8 cellular contexts compared by ENCODE assay signal in genomic region chr17:64492481-64493109, GRCh38. TPM values are rescaled to one million over a fixed set of nuclear protein-coding genes. Genes with fewer than 3 reads are reported as not detected.
DNase-seq lines count a peak whose midpoint lies in the region; ATAC-seq, FAIRE-seq and TF ChIP-seq lines count a peak whose summit lies in the region.

No MANE protein-coding gene starts in this region.

- 77 to 82% (median 79%) methylated on average over 6 of the region's 6 CpGs for WGBS in stomach, 5 donors

- H2AFZ ChIP-seq in endothelial cell of umbilical vein (ENCODE audit: low read depth, low read length), result no peak overlapping the region

- no peak for ATAC-seq in HG03108 (IDR thresholded peaks at IDR 0.05; ENCODE audit: unreplicated experiment)
- no peak for ATAC-seq in GM18511 (IDR thresholded peaks at IDR 0.05; ENCODE audit: unreplicated experiment)

- peaks cover 22% of the 10 kb centered on the region for H3K79me2 ChIP-seq in endothelial cell of umbilical vein (ENCODE audit: control insufficient read depth, insufficient read depth, low read length)

- H3K36me3 ChIP-seq in endothelial cell of umbilical vein (ENCODE audit: control insufficient read depth in 2 of 2, extremely low read depth in 1 of 2, insufficient read depth in 2 of 2, low read length in 2 of 2) (peaks cover 4 to 15% of the 10 kb centered on the region in 2 experiments), stomach (peaks cover 6 to 55% (median 53%) of the 10 kb centered on the region in 4 donors)

- dilution Hi-C loops in endothelial cell of umbilical vein (cut with MboI; ENCODE audit: extremely low pct_ligation_motif_present, low sequenced_read_pairs), result no loop called here

- intact Hi-C loops in endothelial cell of umbilical vein (cut with micrococcal nuclease) (no loop called here), stomach (cut with DNase I; ENCODE audit: low total_unique reads) (no loop called here)

- no peak for TF ChIP-seq EP300 in stomach (IDR thresholded peaks at IDR 0.05)

- H3K4me1 ChIP-seq in endothelial cell of umbilical vein (ENCODE audit: control insufficient read depth, extremely low read depth, insufficient read depth, low read length), result peaks cover 21% of the 10 kb centered on the region
- H3K4me1 ChIP-seq in stomach, result peaks cover 21 to 36% (median 28%) of the 10 kb centered on the region in 4 donors

- CTCF ChIA-PET in endothelial cell of umbilical vein (lab: Charles Lee), result interaction anchor here (0.7 to 6.5 kb wide), 8 partner anchors 8 to 71 kb away, joined by 3 to 345 read pairs (median 3); no protein-coding TSS in a partner anchor

- TF ChIP-seq POLR2A in endothelial cell of umbilical vein (IDR thresholded peaks at IDR 0.05; ENCODE audit: low read depth, low read length), result no peak
- no peak for TF ChIP-seq POLR2A in stomach (IDR thresholded peaks at IDR 0.05)

- H3K4me3 ChIP-seq in endothelial cell of umbilical vein (replicated peaks in 1 of 3; ENCODE audit: insufficient read depth in 1 of 3, low read depth in 1 of 3, low read length in 3 of 3) (no peak overlapping the region), stomach (no peak overlapping the region)

- TF ChIP-seq CTCF in endothelial cell of umbilical vein (IDR thresholded peaks at IDR 0.05; ENCODE audit: extremely low read depth in 1 of 2, insufficient read depth in 1 of 2, low read depth in 1 of 2, low read length in 2 of 2) (peak; percentile 23 to 25), stomach (IDR thresholded peaks at IDR 0.05) (peak in 4 of 7 experiments; percentile 16 to 73 (median 48))

- in situ Hi-C loops in SK-MEL-5 (cut with HindIII; ENCODE audit: low pct_unique_long_range_greater_than_20kb, low sequenced_read_pairs), result no loop called here

- DNase-seq in activated T-cell treated with anti-CD3 and anti-CD28 coated beads for 4 hours, result peak; percentile 36
- DNase-seq in activated T-cell treated with anti-CD3 and anti-CD28 coated beads, Interleukin-2, amount 50 U/mL, for 48 hours, result no peak
- DNase-seq in SK-MEL-5 (ENCODE audit: low read depth, low spot score), result peak; percentile 68
- peak; percentile 51 for DNase-seq in endothelial cell of umbilical vein (ENCODE audit: low read depth, low spot score)
- DNase-seq in stomach, result no peak
- no peak for DNase-seq in NCI-H128 (lab: John Stamatoyannopoulos, UW; ENCODE audit: unreplicated experiment)

- BruUV-seq in endothelial cell of umbilical vein (replicated peaks; lab: Mats Ljungman, UMichigan), result no TSS peak

- no peak for FAIRE-seq in endothelial cell of umbilical vein (lab: Jason Lieb, UNC)

- no peak overlapping the region for H3K9ac ChIP-seq in endothelial cell of umbilical vein (replicated peaks; ENCODE audit: extremely low read depth, insufficient read depth, low read length)

- POLR2A ChIA-PET in endothelial cell of umbilical vein (lab: Charles Lee), result interaction anchor here (0.6 to 1.0 kb wide), 2 partner anchors 13 to 152 kb away, joined by 4 read pairs; no protein-coding TSS in a partner anchor

- H3K9me1 ChIP-seq in endothelial cell of umbilical vein (replicated peaks; ENCODE audit: control insufficient read depth, extremely low read depth, insufficient read depth, low read length), result no peaks in the 10 kb centered on the region

- no peaks in the 10 kb centered on the region for H3K27me3 ChIP-seq in endothelial cell of umbilical vein (ENCODE audit: control insufficient read depth in 2 of 2, insufficient read depth in 2 of 2, low read length in 2 of 2)
- no peaks in the 10 kb centered on the region for H3K27me3 ChIP-seq in stomach

- peak overlapping the region; percentile 9 for H3K4me2 ChIP-seq in endothelial cell of umbilical vein (ENCODE audit: insufficient read depth, low read length)

- H3K9me3 ChIP-seq in endothelial cell of umbilical vein (replicated peaks; ENCODE audit: control insufficient read depth, insufficient read depth, low read length), result no peaks in the 10 kb centered on the region
- H3K9me3 ChIP-seq in stomach, result no peaks in the 10 kb centered on the region

- H3K27ac ChIP-seq in endothelial cell of umbilical vein (ENCODE audit: insufficient read depth, low read depth, low read length) (no peak overlapping the region), stomach (no peak overlapping the region)

- H4K20me1 ChIP-seq in endothelial cell of umbilical vein (replicated peaks; ENCODE audit: control insufficient read depth, extremely low read depth, insufficient read depth, low read length), result no peaks in the 10 kb centered on the region

TF ChIP-seq in endothelial cell of umbilical vein, 7 proteins besides CTCF, POLR2A, EP300 and RAD21:
- TF ChIP-seq JUN (IDR thresholded peaks at IDR 0.05; ENCODE audit: borderline replicate concordance, insufficient read depth, insufficient read length, low read depth) (peak; percentile 30), POLR2AphosphoS5 (IDR thresholded peaks at IDR 0.05; ENCODE audit: insufficient read depth, low read depth, low read length) (no peak)

RNA-seq across cellular contexts. Expression of gene POLG2, which starts 4.3 kb away (rescaled TPM):
- total RNA-seq in SK-MEL-5 (2014; rRNA removed; shearing (Covaris generic)), result 22.8 and 24.1 TPM in 2 replicates
- 16.7 and 25.4 TPM in 2 replicates for polyA plus RNA-seq in SK-MEL-5 (2015; cell fraction: cytosol; rRNA removed)
- 246 and 299 TPM in 2 replicates for polyA plus RNA-seq in SK-MEL-5 (2015; cell fraction: nucleus; rRNA removed)
- 18.6 and 20.3 TPM in 2 replicates for total RNA-seq in endothelial cell of umbilical vein
- 3.9 and 6.5 TPM in 2 replicates for polyA plus RNA-seq in endothelial cell of umbilical vein
- 5.9 and 6.2 TPM in 2 replicates for polyA plus RNA-seq in endothelial cell of umbilical vein (2011; cell fraction: cytosol; rRNA removed)
- 35.3 and 42.4 TPM in 2 replicates for polyA plus RNA-seq in endothelial cell of umbilical vein (2011; cell fraction: nucleus; rRNA removed)
- polyA plus RNA-seq in endothelial cell of umbilical vein (2012), result 12.0 and 14.3 TPM in 2 replicates
- polyA minus RNA-seq in endothelial cell of umbilical vein, result 9.1 and 9.4 TPM in 2 replicates
- polyA minus RNA-seq in endothelial cell of umbilical vein (2011; cell fraction: cytosol; rRNA and poly(A)+ RNA removed), result 5.4 TPM
- polyA minus RNA-seq in endothelial cell of umbilical vein (2011; cell fraction: nucleus; rRNA and poly(A)+ RNA removed), result 20.6 and 24.3 TPM in 2 replicates
- 10 to 100 TPM in 3 of 5 donors, 1 to 10 TPM in 2; 1.3 to 41.4 (median 12.3) TPM for total RNA-seq in stomach
- polyA plus RNA-seq in stomach, result 10 to 100 TPM in 1 of 3 donors, 1 to 10 TPM in 2; 3.7 to 11.8 (median 8.0) TPM

RNA-seq across cellular contexts. Expression of gene DDX5, which starts 13.5 kb away (rescaled TPM):
- 335 and 349 TPM in 2 replicates for total RNA-seq in SK-MEL-5 (2014; rRNA removed; shearing (Covaris generic))
- 1,548 and 1,910 TPM in 2 replicates for polyA plus RNA-seq in SK-MEL-5 (2015; cell fraction: cytosol; rRNA removed)
- polyA plus RNA-seq in SK-MEL-5 (2015; cell fraction: nucleus; rRNA removed), result 8,083 and 8,559 TPM in 2 replicates
- total RNA-seq in endothelial cell of umbilical vein (1,027 and 1,058 TPM in 2 replicates), stomach (1,000 to 10,000 TPM in 1 of 5 donors, 100 to 1,000 TPM in 4; 415 to 1,284 (median 672) TPM)
- polyA plus RNA-seq in endothelial cell of umbilical vein (1,405 and 2,040 TPM in 2 replicates), stomach (100 to 1,000 TPM; 208 to 307 (median 231) TPM)
- polyA plus RNA-seq in endothelial cell of umbilical vein (2011; cell fraction: cytosol; rRNA removed), result 980 and 1,160 TPM in 2 replicates
- 4,876 and 5,495 TPM in 2 replicates for polyA plus RNA-seq in endothelial cell of umbilical vein (2011; cell fraction: nucleus; rRNA removed)
- polyA plus RNA-seq in endothelial cell of umbilical vein (2012), result 690 and 716 TPM in 2 replicates
- polyA minus RNA-seq in endothelial cell of umbilical vein, result 856 and 901 TPM in 2 replicates
- polyA minus RNA-seq in endothelial cell of umbilical vein (2011; cell fraction: cytosol; rRNA and poly(A)+ RNA removed), result 237 TPM
- 1,361 and 2,457 TPM in 2 replicates for polyA minus RNA-seq in endothelial cell of umbilical vein (2011; cell fraction: nucleus; rRNA and poly(A)+ RNA removed)

RNA-seq across cellular contexts. Expression of gene CEP95, which starts 14.2 kb away (rescaled TPM):
- total RNA-seq in SK-MEL-5 (2014; rRNA removed; shearing (Covaris generic)), result 43.2 and 48.8 TPM in 2 replicates
- polyA plus RNA-seq in SK-MEL-5 (2015; cell fraction: cytosol; rRNA removed), result 35.7 and 38.0 TPM in 2 replicates
- polyA plus RNA-seq in SK-MEL-5 (2015; cell fraction: nucleus; rRNA removed), result 326 and 369 TPM in 2 replicates
- total RNA-seq in endothelial cell of umbilical vein, result 35.5 and 42.6 TPM in 2 replicates
- 9.3 and 14.1 TPM in 2 replicates for polyA plus RNA-seq in endothelial cell of umbilical vein
- polyA plus RNA-seq in endothelial cell of umbilical vein (2011; cell fraction: cytosol; rRNA removed), result 9.9 and 16.8 TPM in 2 replicates
- 131 and 135 TPM in 2 replicates for polyA plus RNA-seq in endothelial cell of umbilical vein (2011; cell fraction: nucleus; rRNA removed)
- polyA plus RNA-seq in endothelial cell of umbilical vein (2012), result 18.7 and 23.7 TPM in 2 replicates
- 20.2 and 41.5 TPM in 2 replicates for polyA minus RNA-seq in endothelial cell of umbilical vein
- polyA minus RNA-seq in endothelial cell of umbilical vein (2011; cell fraction: cytosol; rRNA and poly(A)+ RNA removed), result 14.5 TPM
- 71.3 and 86.4 TPM in 2 replicates for polyA minus RNA-seq in endothelial cell of umbilical vein (2011; cell fraction: nucleus; rRNA and poly(A)+ RNA removed)
- total RNA-seq in stomach, result 100 to 1,000 TPM in 2 of 5 donors, 10 to 100 TPM in 3; 38.7 to 115 (median 76.2) TPM
- polyA plus RNA-seq in stomach, result 10 to 100 TPM; 15.7 to 40.7 (median 18.9) TPM

RNA-seq across cellular contexts. Expression of gene MILR1, which starts 43.7 kb away (rescaled TPM):
- total RNA-seq in SK-MEL-5 (2014; rRNA removed; shearing (Covaris generic)), result not detected in 2 replicates
- polyA plus RNA-seq in SK-MEL-5 (2015; cell fraction: cytosol; rRNA removed), result not detected in 2 replicates
- 1.0 TPM in 1 of 2 replicates, not detected in the other for polyA plus RNA-seq in SK-MEL-5 (2015; cell fraction: nucleus; rRNA removed)
- total RNA-seq in endothelial cell of umbilical vein, result 1.2 and 1.6 TPM in 2 replicates
- polyA plus RNA-seq in endothelial cell of umbilical vein, result 17.8 and 21.6 TPM in 2 replicates
- 16.8 and 17.6 TPM in 2 replicates for polyA plus RNA-seq in endothelial cell of umbilical vein (2011; cell fraction: cytosol; rRNA removed)
- polyA plus RNA-seq in endothelial cell of umbilical vein (2011; cell fraction: nucleus; rRNA removed), result 35.9 and 55.9 TPM in 2 replicates
- 7.9 and 12.4 TPM in 2 replicates for polyA plus RNA-seq in endothelial cell of umbilical vein (2012)
- polyA minus RNA-seq in endothelial cell of umbilical vein, result 9.2 and 17.9 TPM in 2 replicates
- not detected for polyA minus RNA-seq in endothelial cell of umbilical vein (2011; cell fraction: cytosol; rRNA and poly(A)+ RNA removed)
- 14.8 and 23.2 TPM in 2 replicates for polyA minus RNA-seq in endothelial cell of umbilical vein (2011; cell fraction: nucleus; rRNA and poly(A)+ RNA removed)
- total RNA-seq in stomach, result 1 to 10 TPM in 2 of 5 donors, not detected in 3; 1.8 to 4.2 TPM
- 1 to 10 TPM; 1.4 to 3.4 (median 2.7) TPM for polyA plus RNA-seq in stomach

Comparison
In these comparisons a context has a peak if more than half of its experiments do, and no peak if none do; other contexts are left out.
1. DNase-seq: peak in activated T-cell treated with anti-CD3 and anti-CD28 coated beads for 4 hours (single experiment), SK-MEL-5 (single experiment) and endothelial cell of umbilical vein (single experiment); none in activated T-cell treated with anti-CD3 and anti-CD28 coated beads, Interleukin-2, amount 50 U/mL, for 48 hours (0 of 2), stomach (single experiment) and NCI-H128 (single experiment).